ENCODE assay signal across 19 cellular contexts in genomic region chr22:24523873-24524272, GRCh38. TPM values are rescaled to one million over a fixed set of nuclear protein-coding genes. Genes with fewer than 3 reads are reported as not detected.
DNase-seq lines count a peak whose midpoint lies in the region; ATAC-seq and TF ChIP-seq lines count a peak whose summit lies in the region.
"Had no signal": no experiment of that assay in that cellular context is flagged by ENCODE, and none has a peak within 500 bp of the region (broad histone marks: within the 10 kb centered on the region; RNA-seq: fewer than 3 reads in every experiment).

No MANE protein-coding gene starts in this region.

- peak overlapping the region; percentile 81 for H2AFZ ChIP-seq in IMR-90 (replicated peaks; ENCODE audit: low read length, poor library complexity)

- dilution Hi-C loops in IMR-90 (cut with HindIII; ENCODE audit: low sequenced_read_pairs, unreplicated experiment), result no loop called here

- no peaks in the 10 kb centered on the region for H3K9me3 ChIP-seq in IMR-90 (ENCODE audit: control insufficient read depth, insufficient read depth, low read length)
- no peaks in the 10 kb centered on the region for H3K9me3 ChIP-seq in tibial nerve
- H3K9me3 ChIP-seq: neutrophil, SJSA1, testis had no signal

- in situ Hi-C loops in IMR-90 (cut with MboI; ENCODE audit: low sequenced_read_pairs), result loop anchor here (5.0 kb wide), 1 partner anchor 202 kb away; no protein-coding TSS in a partner anchor

- H3K4me1 ChIP-seq in IMR-90 (ENCODE audit: control insufficient read depth, insufficient read depth, low read length) (peaks cover 2% of the 10 kb centered on the region; the same call in 1 of the 2 replicates), mesendoderm (ENCODE audit: control insufficient read depth, low read depth, low read length) (peaks cover 2% of the 10 kb centered on the region), tibial nerve (peaks cover 0 to 15% (median 4%) of the 10 kb centered on the region in 4 donors)

- TF ChIP-seq RAD21 in IMR-90 (IDR thresholded peaks at IDR 0.05; ENCODE audit: low read length), result no peak

- 0 out of 2 replicates have a peak, but pooled peaks cover 3% of the 10 kb centered on the region for H3K9me1 ChIP-seq in IMR-90 (ENCODE audit: insufficient read depth, low read length)

- ATAC-seq in IMR-90 (ENCODE audit: low read depth), result peak; percentile 38; the same call in 1 of the 2 replicates
- ATAC-seq: left ventricle myocardium superior, WTC11 had no signal

- H3K9ac ChIP-seq in IMR-90 (ENCODE audit: low read depth, low read length), result no peak overlapping the region
- H3K9ac ChIP-seq in mesendoderm (ENCODE audit: low read length), result no peak overlapping the region

- DNase-seq in AG20443 (ENCODE audit: low spot score) (peak; percentile 70), IMR-90 (peak; percentile 59), cardiac fibroblast (ENCODE audit: low read depth in 2 of 2) (peak; percentile 51 to 59), mesendoderm (peak; percentile 28), NCI-H446 (lab: John Stamatoyannopoulos, UW) (no peak), NCI-H1105 treated with DMSO at 0.1 percent for 48 hours (lab: John Stamatoyannopoulos, UW) (no peak), UCSD-AML1 (lab: John Stamatoyannopoulos, UW; ENCODE audit: unreplicated experiment) (no peak), tibial nerve (ENCODE audit: low spot score in 2 of 2) (no peak)
- DNase-seq: activated CD4-positive, alpha-beta memory T cell treated with anti-CD3 and anti-CD28 coated beads for 36 hours; activated naive CD4-positive, alpha-beta T cell treated with anti-CD3 and anti-CD28 coated beads, Interleukin-2, amount 50 U/mL, for 16 hours; left ventricle myocardium superior; NCI-H1417 treated with DMSO at 0.1 percent for 48 hours; NCI-H226; retina; stimulated activated CD4-positive, alpha-beta T cell treated with anti-CD3 and anti-CD28 coated beads, Interleukin-15, amount 100 ng/mL, for 24 hours; testis had no signal

- H3K79me1 ChIP-seq in IMR-90 (ENCODE audit: low read depth in 1 of 2, low read length in 2 of 2), result no peaks in the 10 kb centered on the region
- H3K79me1 ChIP-seq in mesendoderm (ENCODE audit: low read length), result no peaks in the 10 kb centered on the region

- 0 out of 2 replicates have a peak overlapping the region, but pooled peaks have one; percentile 21 for H4K91ac ChIP-seq in IMR-90 (ENCODE audit: insufficient read depth, low read depth, low read length)

- POLR2A ChIA-PET in IMR-90 (lab: Charles Lee; ENCODE audit: unreplicated experiment), result no interaction called here

- H3K56ac ChIP-seq in IMR-90 (ENCODE audit: extremely low read depth, insufficient read depth, low read length), result no peak overlapping the region
- H3K56ac ChIP-seq in mesendoderm (ENCODE audit: low read length), result no peak overlapping the region

- peak overlapping the region in 1 of 2 experiments; percentile 71; a peak in 1 of 4 replicates for H4K8ac ChIP-seq in IMR-90 (ENCODE audit: low read depth in 2 of 2, low read length in 2 of 2)
- no peak overlapping the region for H4K8ac ChIP-seq in mesendoderm (ENCODE audit: low read depth, low read length)

- H3K23ac ChIP-seq in IMR-90 (ENCODE audit: low read depth, low read length) (no peak overlapping the region), mesendoderm (ENCODE audit: low read length) (no peak overlapping the region)

- H3K4ac ChIP-seq in IMR-90 (ENCODE audit: low read depth, low read length) (peak overlapping the region; percentile 49), mesendoderm (ENCODE audit: low read depth, low read length) (no peak overlapping the region)

- no peak overlapping the region for H3K4me3 ChIP-seq in IMR-90 (ENCODE audit: insufficient read depth, low read depth, low read length)
- no peak overlapping the region for H3K4me3 ChIP-seq in cardiac fibroblast (replicated peaks in 1 of 2; ENCODE audit: low read depth in 2 of 2, low read length in 2 of 2)
- no peak overlapping the region for H3K4me3 ChIP-seq in mesendoderm (ENCODE audit: low read length)
- H3K4me3 ChIP-seq in tibial nerve, result no peak overlapping the region
- H3K4me3 ChIP-seq: SJSA1, testis had no signal

- TF ChIP-seq EP300 in tibial nerve (IDR thresholded peaks at IDR 0.05), result no peak

- CTCF ChIA-PET in IMR-90 (lab: Yijun Ruan, JAX), result interaction anchor here (2.4 kb wide), 1 partner anchor 201 kb away, joined by 7 read pairs; no protein-coding TSS in a partner anchor

- H3K27ac ChIP-seq in IMR-90 (ENCODE audit: insufficient read depth, low read length) (no peak overlapping the region), mesendoderm (ENCODE audit: low read depth, low read length) (no peak overlapping the region), tibial nerve (no peak overlapping the region)
- H3K27ac ChIP-seq: neutrophil, SJSA1, testis had no signal

- H3K27me3 ChIP-seq in IMR-90 (ENCODE audit: control insufficient read depth, insufficient read depth, low read length), result peaks cover 1% of the 10 kb centered on the region; the same call in 1 of the 2 replicates
- no peaks in the 10 kb centered on the region for H3K27me3 ChIP-seq in mesendoderm (ENCODE audit: insufficient read depth, low read length, poor library complexity)
- no peaks in the 10 kb centered on the region for H3K27me3 ChIP-seq in tibial nerve
- H3K27me3 ChIP-seq: neutrophil, SJSA1, testis had no signal

- H4K20me1 ChIP-seq in IMR-90 (ENCODE audit: insufficient read depth, low read length), result no peaks in the 10 kb centered on the region

- H2AK9ac ChIP-seq in IMR-90 (replicated peaks; ENCODE audit: low read depth, low read length, poor library complexity), result peak overlapping the region; percentile 67

- 40% methylated on average over 2 of the region's 2 CpGs; no CpG with 5 or more reads in 1 of the 2 experiments for WGBS in IMR-90 (ENCODE audit: extremely low coverage in 2 of 2, insufficient read length in 1 of 2), 2 experiments
- no CpG with 5 or more reads among the region's 2 CpGs for WGBS in mesendoderm (ENCODE audit: extremely low coverage, insufficient coverage, low lambda C conversion rate)
- WGBS in tibial nerve, 2 donors, result 75 to 80% methylated on average over 2 of the region's 2 CpGs

- H3K4me2 ChIP-seq in IMR-90 (ENCODE audit: low read depth, low read length) (no peak overlapping the region), mesendoderm (ENCODE audit: low read length) (no peak overlapping the region)

- H2BK15ac ChIP-seq in IMR-90 (ENCODE audit: low read depth, low read length) (no peak overlapping the region), mesendoderm (replicated peaks; ENCODE audit: low read depth) (no peak overlapping the region)

- H2AK5ac ChIP-seq in IMR-90 (ENCODE audit: low read depth, low read length) (no peak overlapping the region), mesendoderm (ENCODE audit: low read length) (no peak overlapping the region)

- TF ChIP-seq CTCF in IMR-90 (conservative IDR thresholded peaks at IDR 0.05; ENCODE audit: low read depth, low read length), result no peak
- no peak for TF ChIP-seq CTCF in cardiac fibroblast (IDR thresholded peaks at IDR 0.05; ENCODE audit: low read depth, low read length)
- no peak for TF ChIP-seq CTCF in tibial nerve (IDR thresholded peaks at IDR 0.05)

- H2BK120ac ChIP-seq in IMR-90 (ENCODE audit: low read depth, low read length) (no peak overlapping the region), mesendoderm (ENCODE audit: low read depth, low read length) (no peak overlapping the region)

- no TSS peak for BruUV-seq in IMR-90 (replicated peaks; lab: Mats Ljungman, UMichigan)

- no peak overlapping the region for H3K18ac ChIP-seq in IMR-90 (ENCODE audit: low read depth, low read length)
- H3K18ac ChIP-seq in mesendoderm (ENCODE audit: low read length), result no peak overlapping the region

- H2BK5ac ChIP-seq in IMR-90 (ENCODE audit: low read depth, low read length, poor library complexity, severe bottlenecking) (peak overlapping the region; percentile 20), mesendoderm (ENCODE audit: low read length) (no peak overlapping the region)

- H3K14ac ChIP-seq in IMR-90 (replicated peaks; ENCODE audit: low read depth, low read length), result peak overlapping the region; percentile 80; the same call in 1 of the 2 replicates

- peak overlapping the region; percentile 78; the same call in 1 of the 2 replicates for H2BK20ac ChIP-seq in IMR-90 (ENCODE audit: low read depth, low read length)

- intact Hi-C loops in IMR-90 (cut with micrococcal nuclease), result no loop called here

- no peaks in the 10 kb centered on the region for H3K79me2 ChIP-seq in mesendoderm (ENCODE audit: control insufficient read depth, insufficient read depth, low read length)

- H4K5ac ChIP-seq in IMR-90 (ENCODE audit: low read depth, low read length) (peak overlapping the region; percentile 34; the same call in 1 of the 2 replicates), mesendoderm (ENCODE audit: low read length) (no peak overlapping the region)

- H3K36me3 ChIP-seq in IMR-90 (ENCODE audit: control insufficient read depth, insufficient read depth, low read length) (no peaks in the 10 kb centered on the region), mesendoderm (ENCODE audit: control insufficient read depth, insufficient read depth, low read length) (no peaks in the 10 kb centered on the region), tibial nerve (no peaks in the 10 kb centered on the region)
- H3K36me3 ChIP-seq: SJSA1 had no signal

- TF ChIP-seq POLR2A in IMR-90 (IDR thresholded peaks at IDR 0.05; ENCODE audit: low read depth, low read length) (no peak), tibial nerve (IDR thresholded peaks at IDR 0.05) (no peak)

RNA-seq across cellular contexts. Expression of gene UPB1, which starts 28.7 kb away (rescaled TPM):
- total RNA-seq in IMR-90 (2012; rRNA removed) (under 0.01 TPM in 2 replicates), tibial nerve (under 1 TPM in 3 of 4 donors, not detected in 1; 0.44 to 0.98 (median 0.63) TPM)
- 0.02 and 0.03 TPM in 2 replicates for polyA plus RNA-seq in IMR-90 (2012; rRNA removed)
- 0.04 TPM in 1 of 2 replicates, not detected in the other for polyA plus RNA-seq in IMR-90 (2012; cell fraction: cytosol; rRNA removed)
- 0.34 and 0.37 TPM in 2 replicates for polyA plus RNA-seq in IMR-90 (2012; cell fraction: nucleus; rRNA removed; ENCODE audit: low replicate concordance)
- polyA plus RNA-seq in mesendoderm (2013, experiment 1 of 2), result 0.01 TPM
- not detected for polyA plus RNA-seq in mesendoderm (2013, experiment 2 of 2)

RNA-seq across cellular contexts. Expression of gene GUCD1, which starts 31.1 kb away (rescaled TPM):
- total RNA-seq in IMR-90 (2012; rRNA removed) (115 and 143 TPM in 2 replicates), tibial nerve (10 to 100 TPM; 74.1 to 87.9 (median 84.6) TPM)
- polyA plus RNA-seq in IMR-90 (2012; rRNA removed), result 97.6 and 114 TPM in 2 replicates
- polyA plus RNA-seq in IMR-90 (2012; cell fraction: cytosol; rRNA removed), result 84.8 and 104 TPM in 2 replicates
- 45.4 and 104 TPM in 2 replicates for polyA plus RNA-seq in IMR-90 (2012; cell fraction: nucleus; rRNA removed; ENCODE audit: low replicate concordance)
- 55.2 TPM for polyA plus RNA-seq in mesendoderm (2013, experiment 1 of 2)
- polyA plus RNA-seq in mesendoderm (2013, experiment 2 of 2), result 52.5 TPM

RNA-seq across cellular contexts. Expression of gene SNRPD3, which starts 31.9 kb away (rescaled TPM):
- total RNA-seq in IMR-90 (2012; rRNA removed) (158 and 177 TPM in 2 replicates), tibial nerve (100 to 1,000 TPM in 3 of 4 donors, 10 to 100 TPM in 1; 98.7 to 127 (median 111) TPM)
- 222 and 283 TPM in 2 replicates for polyA plus RNA-seq in IMR-90 (2012; rRNA removed)
- 148 and 255 TPM in 2 replicates for polyA plus RNA-seq in IMR-90 (2012; cell fraction: cytosol; rRNA removed)
- polyA plus RNA-seq in IMR-90 (2012; cell fraction: nucleus; rRNA removed; ENCODE audit: low replicate concordance), result 57.9 and 153 TPM in 2 replicates
- 174 TPM for polyA plus RNA-seq in mesendoderm (2013, experiment 1 of 2)
- polyA plus RNA-seq in mesendoderm (2013, experiment 2 of 2), result 173 TPM

Comparison
In these comparisons a context has a peak if more than half of its experiments do, and no peak if none do; other contexts are left out.
1. DNase-seq: peak in AG20443 (single experiment), IMR-90 (single experiment), cardiac fibroblast (2 of 2) and mesendoderm (single experiment); none in NCI-H446 (0 of 2), NCI-H1105 treated with DMSO at 0.1 percent for 48 hours (single experiment), UCSD-AML1 (single experiment) and tibial nerve (0 of 2).